In the genomic region with DNA sequence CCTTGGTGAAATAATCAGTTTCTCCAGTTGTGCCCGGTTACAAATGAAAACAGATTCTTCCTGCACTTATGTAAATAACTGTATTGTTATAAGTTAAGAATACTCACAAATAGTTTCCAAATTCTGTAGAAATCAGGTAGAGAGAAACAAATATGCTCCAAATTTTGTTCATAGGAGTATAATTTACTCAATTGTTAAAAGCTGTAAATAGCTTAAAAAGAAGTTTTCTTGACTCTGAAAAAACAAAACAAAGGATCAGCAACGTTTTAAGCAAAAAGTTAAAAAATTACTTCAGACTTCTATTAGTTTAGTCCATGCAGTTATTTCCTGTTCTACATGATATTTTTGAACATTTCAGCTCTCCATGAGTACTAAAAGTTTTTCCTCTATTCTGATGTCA, we compare ENCODE assay signal across 33 cellular contexts. TPM values are rescaled to one million over a fixed set of nuclear protein-coding genes. Genes with fewer than 3 reads are reported as not detected.
"Had no signal": no experiment of that assay in that cellular context is flagged by ENCODE, and none has a peak within 500 bp of the region (broad histone marks: within the 10 kb centered on the region; RNA-seq: fewer than 3 reads in every experiment).

No MANE protein-coding gene starts in this region.

- FAIRE-seq: bronchial epithelial cell had no signal

- DNase-seq: activated CD4-positive, alpha-beta memory T cell treated with anti-CD3 and anti-CD28 coated beads for 36 hours; activated CD4-positive, alpha-beta T cell treated with anti-CD3 and anti-CD28 coated beads for 36 hours; activated CD4-positive, alpha-beta T cell treated with anti-CD3 and anti-CD28 coated beads, Interleukin-2, amount 10 ng/mL, durations not matched to agents 24 days and 14 days; activated CD4-positive, CD25-positive, alpha-beta regulatory T cell; activated CD4-positive, CD25-positive, alpha-beta regulatory T cell treated with anti-CD3 and anti-CD28 coated beads, Interleukin-2, amount 50 U/mL, for 72 hours; activated CD8-positive, alpha-beta memory T cell treated with anti-CD3 and anti-CD28 coated beads, Interleukin-2, amount 10 ng/mL, durations not matched to agents 7 days and 5 days; activated CD8-positive, alpha-beta memory T cell treated with anti-CD3 and anti-CD28 coated beads, Interleukin-2, amount 50 U/mL, for 4 hours; activated CD8-positive, alpha-beta T cell treated with anti-CD3 and anti-CD28 coated beads, Interleukin-2, amount 10 ng/mL, durations not matched to agents 7 days and 5 days; activated effector memory CD4-positive, alpha-beta T cell treated with anti-CD3 and anti-CD28 coated beads, Interleukin-2, amount 50 U/mL, for 16 hours; activated naive CD4-positive, alpha-beta T cell treated with anti-CD3 and anti-CD28 coated beads for 36 hours; activated naive CD8-positive, alpha-beta T cell treated with anti-CD3 and anti-CD28 coated beads for 36 hours; activated naive CD8-positive, alpha-beta T cell treated with anti-CD3 and anti-CD28 coated beads, Interleukin-2, amount 50 U/mL, for 24 hours; activated T-cell treated with anti-CD3 and anti-CD28 coated beads, Interleukin-2, amount 50 U/mL, for 1 hour; activated T-cell treated with anti-CD3 and anti-CD28 coated beads, Interleukin-2, amount 50 U/mL, for 48 hours; adrenal gland; amygdala; aorta; brain microvascular endothelial cell; effector memory CD4-positive, alpha-beta T cell; erythroblast; foreskin keratinocyte; heart right ventricle; T-helper 2 cell had no signal

- H3K36me3 ChIP-seq: adrenal gland, brain microvascular endothelial cell, esophagus muscularis mucosa, gastroesophageal sphincter, heart right ventricle had no signal

- H3K27me3 ChIP-seq: adrenal gland, brain microvascular endothelial cell, esophagus muscularis mucosa, foreskin keratinocyte, gastroesophageal sphincter, heart right ventricle, hepatocyte had no signal

- H3K4me3 ChIP-seq: adrenal gland, esophagus muscularis mucosa, gastroesophageal sphincter, heart right ventricle, hepatocyte had no signal

- H3K27ac ChIP-seq: adrenal gland, brain microvascular endothelial cell, esophagus muscularis mucosa, foreskin keratinocyte, gastroesophageal sphincter, heart right ventricle, hepatocyte had no signal

- H3K4me1 ChIP-seq: adrenal gland, esophagus muscularis mucosa, foreskin keratinocyte, gastroesophageal sphincter had no signal

- H3K9me3 ChIP-seq: esophagus muscularis mucosa had no signal

- ATAC-seq: activated CD4-positive, alpha-beta T cell treated with anti-CD3 and anti-CD28 coated beads for 36 hours; activated CD8-positive, alpha-beta memory T cell treated with anti-CD3 and anti-CD28 coated beads, Interleukin-2, amount 10 ng/mL, durations not matched to agents 7 days and 5 days; activated CD8-positive, alpha-beta T cell treated with anti-CD3 and anti-CD28 coated beads, Interleukin-2, amount 10 ng/mL, durations not matched to agents 7 days and 5 days; activated naive CD8-positive, alpha-beta T cell treated with anti-CD3 and anti-CD28 coated beads, Interleukin-2, amount 50 U/mL, for 24 hours; foreskin keratinocyte; gastroesophageal sphincter; heart right ventricle had no signal

RNA-seq across cellular contexts. Expression of a gene that starts 30.0 kb away (rescaled TPM):
- total RNA-seq: activated CD4-positive, alpha-beta memory T cell treated with anti-CD3 and anti-CD28 coated beads for 36 hours; activated CD4-positive, alpha-beta T cell treated with anti-CD3 and anti-CD28 coated beads for 36 hours; activated CD4-positive, alpha-beta T cell treated with anti-CD3 and anti-CD28 coated beads, Interleukin-2, amount 10 ng/mL, durations not matched to agents 24 days and 14 days; activated CD8-positive, alpha-beta memory T cell treated with anti-CD3 and anti-CD28 coated beads for 36 hours; activated CD8-positive, alpha-beta memory T cell treated with anti-CD3 and anti-CD28 coated beads, Interleukin-2, amount 10 ng/mL, durations not matched to agents 7 days and 5 days; activated CD8-positive, alpha-beta T cell treated with anti-CD3 and anti-CD28 coated beads, Interleukin-2, amount 10 ng/mL, durations not matched to agents 7 days and 5 days; activated naive CD4-positive, alpha-beta T cell treated with anti-CD3 and anti-CD28 coated beads for 36 hours; activated naive CD8-positive, alpha-beta T cell treated with anti-CD3 and anti-CD28 coated beads for 36 hours; activated T-helper 1 cell treated with anti-CD3 and anti-CD28 coated beads, Interleukin-12 subunit alpha, Interleukin-12 subunit beta, Interleukin-2, Interleukin-4 antibody, amounts not matched to agents 30 ng/mL and 10 ng/mL and 1 ng/mL, durations not matched to agents 14 hours and 24 hours and 36 hours; activated T-helper 2 cell treated with anti-CD3 and anti-CD28 coated beads, Interferon-gamma antibody, Interleukin-2, Interleukin-4, amounts not matched to agents 10 μg/mL and 5 μg/mL and 100 μg/mL, durations not matched to agents 14 hours and 24 hours and 36 hours; cardiac septum; glomerular endothelial cell; T-helper 1 cell treated with Interleukin-12 subunit alpha and Interleukin-12 subunit beta and Interleukin-4 antibody, amounts not matched to agents 30 ng/mL and 1 ng/mL, for 36 hours had no signal
